Comparison of ENCODE assay signal across 27 cellular contexts in the genomic region with DNA sequence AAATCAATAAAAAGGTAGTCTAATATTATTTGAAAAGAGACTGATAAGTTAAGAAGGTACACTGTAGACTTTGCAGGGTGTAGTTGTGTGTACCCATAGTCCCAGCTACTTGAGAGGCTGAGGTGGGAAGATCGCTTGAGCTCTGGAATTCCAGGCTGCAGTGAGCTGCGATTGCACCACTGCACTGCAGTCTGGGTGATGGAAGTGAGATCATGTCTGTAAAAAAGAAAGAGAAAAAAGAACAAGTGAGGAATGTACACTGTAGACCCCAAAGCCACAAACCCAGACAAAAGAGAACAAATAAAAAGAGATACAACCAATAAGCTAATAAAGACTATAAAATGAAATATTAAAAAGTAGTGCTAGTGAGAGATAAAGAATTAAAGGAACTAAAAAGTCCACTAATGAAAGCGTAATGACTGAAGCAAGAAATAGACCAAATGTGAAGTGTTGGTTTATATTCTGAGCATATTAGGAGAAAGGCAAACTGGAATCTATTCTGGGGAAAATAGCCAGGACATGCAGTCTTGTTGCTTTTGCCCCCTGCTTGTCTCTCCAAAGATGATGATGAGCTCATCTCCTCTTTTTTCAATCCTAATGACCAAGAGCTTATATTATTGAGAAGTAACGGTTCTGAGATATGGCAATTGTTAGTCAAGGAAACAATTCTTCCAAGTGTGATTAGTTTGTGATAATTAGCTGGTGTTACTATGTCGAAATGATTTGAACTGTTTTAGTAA. TPM values are rescaled to one million over a fixed set of nuclear protein-coding genes. Genes with fewer than 3 reads are reported as not detected.
"Had no signal": no experiment of that assay in that cellular context is flagged by ENCODE, and none has a peak within 500 bp of the region (broad histone marks: within the 10 kb centered on the region; RNA-seq: fewer than 3 reads in every experiment).

No MANE protein-coding gene starts in this region.

- ATAC-seq: activated naive CD4-positive, alpha-beta T cell treated with anti-CD3 and anti-CD28 coated beads, Interleukin-2, amount 50 U/mL, for 72 hours; activated T-helper 17 cell treated with anti-CD3 and anti-CD28 coated beads, Interleukin-2, amount 50 U/mL, for 72 hours; lower lobe of right lung; naive thymus-derived CD4-positive, alpha-beta T cell; upper lobe of right lung had no signal

- H3K27ac ChIP-seq: ascending aorta, lower lobe of right lung, thyroid gland, upper lobe of right lung had no signal

- H3K4me3 ChIP-seq: ascending aorta, lower lobe of right lung, thyroid gland, upper lobe of right lung had no signal

- H3K36me3 Mint-ChIP-seq: activated naive CD4-positive, alpha-beta T cell treated with anti-CD3 and anti-CD28 coated beads, Interleukin-2, amount 50 U/mL, for 72 hours had no signal

- H3K4me1 ChIP-seq: ascending aorta, lower lobe of right lung, thyroid gland, upper lobe of right lung had no signal

- H3K4me1 Mint-ChIP-seq: activated T-helper 17 cell treated with anti-CD3 and anti-CD28 coated beads, Interleukin-2, amount 50 U/mL, for 72 hours; naive thymus-derived CD4-positive, alpha-beta T cell; neural crest cell had no signal

- H3K9me3 ChIP-seq: ascending aorta, lower lobe of right lung, thyroid gland, upper lobe of right lung had no signal

- DNase-seq: activated CD4-positive, alpha-beta T cell treated with anti-CD3 and anti-CD28 coated beads for 1 hour; activated CD4-positive, alpha-beta T cell treated with anti-CD3 and anti-CD28 coated beads, Interleukin-2, amount 50 U/mL, for 1 hour; activated T-cell treated with anti-CD3 and anti-CD28 coated beads, Interleukin-2, amount 50 U/mL, for 24 hours; cerebellar nuclear complex; effector CD4-positive, alpha-beta T cell; erythroblast; head of caudate nucleus; hypothalamus; islet precursor cell; lower lobe of right lung; naive thymus-derived CD4-positive, alpha-beta T cell; occipital lobe; retina; stimulated activated CD4-positive, alpha-beta T cell treated with anti-CD3 and anti-CD28 coated beads, Interleukin-1b, Interleukin-23, amount 100 ng/mL, for 48 hours; substantia nigra; T-helper 1 cell; thyroid gland; upper lobe of right lung had no signal

- H3K36me3 ChIP-seq: ascending aorta, lower lobe of right lung, thyroid gland, upper lobe of right lung had no signal

- H3K4me3 Mint-ChIP-seq: activated T-cell treated with anti-CD3 and anti-CD28 coated beads, Interleukin-2, amount 50 U/mL, for 24 hours; activated T-helper 17 cell treated with anti-CD3 and anti-CD28 coated beads, Interleukin-2, amount 50 U/mL, for 72 hours; naive thymus-derived CD4-positive, alpha-beta T cell; neural crest cell; stimulated activated naive CD8-positive, alpha-beta T cell treated with anti-CD3 and anti-CD28 coated beads, Interleukin-15, Interleukin-2, amounts not matched to agents 100 ng/mL and 50 ng/mL, for 24 hours had no signal

- H3K27ac Mint-ChIP-seq: activated naive CD4-positive, alpha-beta T cell treated with anti-CD3 and anti-CD28 coated beads, Interleukin-2, amount 50 U/mL, for 72 hours; activated T-cell treated with anti-CD3 and anti-CD28 coated beads, Interleukin-2, amount 50 U/mL, for 24 hours; activated T-helper 17 cell treated with anti-CD3 and anti-CD28 coated beads, Interleukin-2, amount 50 U/mL, for 72 hours; naive thymus-derived CD4-positive, alpha-beta T cell; stimulated activated naive CD8-positive, alpha-beta T cell treated with anti-CD3 and anti-CD28 coated beads, Interleukin-15, Interleukin-2, amounts not matched to agents 100 ng/mL and 50 ng/mL, for 24 hours had no signal

- H3K9me3 Mint-ChIP-seq: activated naive CD4-positive, alpha-beta T cell treated with anti-CD3 and anti-CD28 coated beads, Interleukin-2, amount 50 U/mL, for 72 hours; activated T-cell treated with anti-CD3 and anti-CD28 coated beads, Interleukin-2, amount 50 U/mL, for 24 hours; activated T-helper 17 cell treated with anti-CD3 and anti-CD28 coated beads, Interleukin-2, amount 50 U/mL, for 72 hours; neural crest cell; stimulated activated naive CD8-positive, alpha-beta T cell treated with anti-CD3 and anti-CD28 coated beads, Interleukin-15, Interleukin-2, amounts not matched to agents 100 ng/mL and 50 ng/mL, for 24 hours had no signal

- H3K27me3 ChIP-seq: ascending aorta, thyroid gland had no signal

RNA-seq across cellular contexts. Expression of gene GSX2, which starts 19.1 kb away (rescaled TPM):
- total RNA-seq: activated naive CD4-positive, alpha-beta T cell treated with anti-CD3 and anti-CD28 coated beads, Interleukin-2, amount 50 U/mL, for 72 hours; activated T-helper 17 cell treated with anti-CD3 and anti-CD28 coated beads, Interleukin-2, amount 50 U/mL, for 72 hours; ascending aorta; lower lobe of right lung; mesenteric fat pad; mucosa of gallbladder; naive thymus-derived CD4-positive, alpha-beta T cell; neural crest cell; posterior vena cava; thyroid gland; upper lobe of right lung had no signal
- polyA plus RNA-seq: adipose tissue; naive thymus-derived CD4-positive, alpha-beta T cell had no signal
